Comparison of ENCODE assay signal across 8 cellular contexts in genomic region chr12:104456417-104456949, GRCh38. TPM values are rescaled to one million over a fixed set of nuclear protein-coding genes. Genes with fewer than 3 reads are reported as not detected.
DNase-seq lines count a peak whose midpoint lies in the region; ATAC-seq and TF ChIP-seq lines count a peak whose summit lies in the region.

Gene CHST11, plus strand, starts transcription at chr12:104456948.

- H3K79me1 ChIP-seq in trophoblast cell (ENCODE audit: low read length) = peaks cover 20% of the 10 kb centered on the region

- H3K79me2 ChIP-seq in trophoblast cell (ENCODE audit: control insufficient read depth, insufficient read depth, low read length, poor library complexity) = peaks cover 17% of the 10 kb centered on the region

- no peak for TF ChIP-seq POLR2A in adrenal gland (IDR thresholded peaks at IDR 0.05)

- H2BK12ac ChIP-seq in trophoblast cell (ENCODE audit: low read length) = peak within 1 kb of the TSS; percentile 70

- H4K91ac ChIP-seq in trophoblast cell (ENCODE audit: low read depth, low read length) = peak within 1 kb of the TSS; percentile 38

- H3K4ac ChIP-seq in trophoblast cell (ENCODE audit: low read depth, low read length) = peak within 1 kb of the TSS; percentile 77

- ATAC-seq in HG02571 (IDR thresholded peaks at IDR 0.05; ENCODE audit: unreplicated experiment) (peak; percentile 69), heart right ventricle (peak; percentile 93 to 96 (median 94))

- H2AFZ ChIP-seq in trophoblast cell (ENCODE audit: insufficient read depth, low read length, poor library complexity) = peak within 1 kb of the TSS; percentile 69

- H3K4me3 Mint-ChIP-seq in type B pancreatic cell = peak within 1 kb of the TSS; percentile 97

- H3K4me2 ChIP-seq in trophoblast cell (ENCODE audit: low read length) = peak within 1 kb of the TSS; percentile 72

- peak; percentile 93 for DNase-seq in GM06990 (ENCODE audit: extremely low read depth, insufficient read length)
- peak; percentile 93 for DNase-seq in NCI-H1105 (lab: John Stamatoyannopoulos, UW)
- peak; percentile 50 to 90 (median 61) for DNase-seq in T-helper 1 cell
- DNase-seq in adrenal gland = peak; percentile 85 to 93 (median 90)
- DNase-seq in heart right ventricle = peak; percentile 87
- DNase-seq in trophoblast cell = peak; percentile 92 to 96
- DNase-seq in type B pancreatic cell (ENCODE audit: extremely low spot score, unreplicated experiment) = peak; percentile 88

- peak within 1 kb of the TSS; percentile 77 for H2BK5ac ChIP-seq in trophoblast cell (ENCODE audit: low read depth, low read length, poor library complexity)

- H3K36me3 ChIP-seq in GM06990 (ENCODE audit: control insufficient read depth, insufficient read depth, low read length) = no peaks in the 10 kb centered on the region
- no peaks in the 10 kb centered on the region for H3K36me3 ChIP-seq in adrenal gland (replicated peaks in 1 of 2)
- H3K36me3 ChIP-seq in heart right ventricle = no peaks in the 10 kb centered on the region
- H3K36me3 ChIP-seq in trophoblast cell (ENCODE audit: control insufficient read depth in 1 of 2, insufficient read depth in 2 of 2, low read length in 2 of 2) = no peaks in the 10 kb centered on the region

- peak within 1 kb of the TSS; percentile 81 for H4K8ac ChIP-seq in trophoblast cell (ENCODE audit: low read depth, low read length)

- peak within 1 kb of the TSS in 4 of 5 donors; percentile 25 to 92 (median 85) for H3K27ac ChIP-seq in adrenal gland
- H3K27ac ChIP-seq in heart right ventricle = peak within 1 kb of the TSS in 9 of 10 donors; percentile 59 to 95 (median 82)
- peak within 1 kb of the TSS; percentile 84 for H3K27ac ChIP-seq in trophoblast cell (ENCODE audit: low read depth, low read length)

- H3K4me3 ChIP-seq in GM06990 (replicated peaks; ENCODE audit: low read depth, low read length) = peak within 1 kb of the TSS; percentile 94
- peak within 1 kb of the TSS; percentile 30 to 89 (median 76) for H3K4me3 ChIP-seq in adrenal gland
- H3K4me3 ChIP-seq in heart right ventricle = peak within 1 kb of the TSS; percentile 49 to 99 (median 93)
- peak within 1 kb of the TSS; percentile 89 for H3K4me3 ChIP-seq in trophoblast cell (ENCODE audit: low read depth, low read length)

- H3K9me3 ChIP-seq in adrenal gland (replicated peaks in 1 of 3) (no peaks in the 10 kb centered on the region), heart right ventricle (no peaks in the 10 kb centered on the region), trophoblast cell (ENCODE audit: insufficient read depth, low read depth, low read length) (no peaks in the 10 kb centered on the region)

- H3K4me1 Mint-ChIP-seq in type B pancreatic cell (ENCODE audit: unreplicated experiment) = peaks cover 11% of the 10 kb centered on the region

- H3K23ac ChIP-seq in trophoblast cell (ENCODE audit: low read length) = no peak within 1 kb of the TSS

- no peaks in the 10 kb centered on the region for H3K9me3 Mint-ChIP-seq in type B pancreatic cell

- no peaks in the 10 kb centered on the region for H3K36me3 Mint-ChIP-seq in type B pancreatic cell

- no peaks in the 10 kb centered on the region for H3K27me3 ChIP-seq in GM06990 (replicated peaks; ENCODE audit: control insufficient read depth, insufficient read depth, low read length)
- no peaks in the 10 kb centered on the region for H3K27me3 ChIP-seq in adrenal gland
- H3K27me3 ChIP-seq in heart right ventricle = no peaks in the 10 kb centered on the region
- H3K27me3 ChIP-seq in trophoblast cell (ENCODE audit: insufficient read depth, low read length) = no peaks in the 10 kb centered on the region

- peak within 1 kb of the TSS; percentile 76 for H3K9ac ChIP-seq in trophoblast cell (ENCODE audit: low read length)

- 0 to 2% (median 1%) methylated on average over 17 to 47 of the region's 47 CpGs for WGBS in adrenal gland, 4 donors
- WGBS in heart right ventricle, 2 donors = 1% methylated on average over 47 of the region's 47 CpGs
- no CpG with 5 or more reads among the region's 47 CpGs for WGBS in trophoblast cell (ENCODE audit: extremely low coverage, insufficient coverage, insufficient read length)

- peaks cover 21% of the 10 kb centered on the region for H3K27me3 Mint-ChIP-seq in type B pancreatic cell

- H3K18ac ChIP-seq in trophoblast cell (ENCODE audit: low read length) = peak within 1 kb of the TSS; percentile 75

- H2AK5ac ChIP-seq in trophoblast cell (ENCODE audit: low read length) = no peak within 1 kb of the TSS

- peak within 1 kb of the TSS; percentile 88 for H3K27ac Mint-ChIP-seq in type B pancreatic cell

- peak within 1 kb of the TSS; percentile 79 for H3K14ac ChIP-seq in trophoblast cell (ENCODE audit: low read length)

- H2BK120ac ChIP-seq in trophoblast cell (ENCODE audit: insufficient read depth, low read length, poor library complexity) = peak within 1 kb of the TSS; percentile 87

- H4K12ac ChIP-seq in trophoblast cell (ENCODE audit: low read depth, low read length) = peak within 1 kb of the TSS; percentile 39

- TF ChIP-seq CTCF in GM06990 (IDR thresholded peaks at IDR 0.05; ENCODE audit: insufficient read depth, low read length, poor library complexity, severe bottlenecking) (peak; percentile 25), adrenal gland (IDR thresholded peaks at IDR 0.05) (peak in 5 of 6 experiments; percentile 21 to 57 (median 47)), heart right ventricle (IDR thresholded peaks at IDR 0.05) (peak in 5 of 9 donors; percentile 21 to 61 (median 47)), type B pancreatic cell (conservative IDR thresholded peaks at IDR 0.05) (peak; percentile 64)

- peaks cover 4 to 30% of the 10 kb centered on the region in 2 donors for H3K4me1 ChIP-seq in adrenal gland (replicated peaks in 1 of 2)
- H3K4me1 ChIP-seq in heart right ventricle = peaks cover 0 to 36% (median 30%) of the 10 kb centered on the region in 9 donors
- H3K4me1 ChIP-seq in trophoblast cell (ENCODE audit: control insufficient read depth in 1 of 2, insufficient read depth in 2 of 2, low read length in 2 of 2) = peaks cover 9 to 20% of the 10 kb centered on the region in 2 experiments

- intact Hi-C loops in adrenal gland (cut with DNase I) = loop anchor here in 1 of 2 donors (5.0 kb wide), 2 partner anchors 66 to 74 kb away; no protein-coding TSS in a partner anchor
- intact Hi-C loops in heart right ventricle (cut with DNase I) = loop anchor here in 7 of 10 donors (5.0 to 10.0 kb wide), 8 partner anchors 51 to 418 kb away; no protein-coding TSS in a partner anchor

RNA-seq across cellular contexts. Expression of gene CHST11, which starts in this region (rescaled TPM):
- total RNA-seq in adrenal gland = 10 to 100 TPM; 26.2 to 95.1 (median 38.3) TPM
- polyA plus RNA-seq in adrenal gland = 10 to 100 TPM in 1 of 3 donors, 1 to 10 TPM in 2; 6.2 to 17.8 (median 7.6) TPM
- total RNA-seq in heart right ventricle = 10 to 100 TPM in 2 of 10 donors, 1 to 10 TPM in 8; 2.7 to 12.7 (median 4.5) TPM
- 1 to 10 TPM; 1.1 to 1.2 TPM for polyA plus RNA-seq in heart right ventricle
- polyA plus RNA-seq in trophoblast cell (2013) = 22.6 and 22.9 TPM in 2 replicates
- 15.5 and 27.2 TPM in 2 replicates for total RNA-seq in type B pancreatic cell (ENCODE audit: low replicate concordance)

Comparison
In these comparisons a context has a peak if more than half of its experiments do, and no peak if none do; other contexts are left out.
1. Peak in every context shown above with its lines: DNase-seq, ATAC-seq, H3K4me3 ChIP-seq and H3K27ac ChIP-seq.